Comparison of ENCODE assay signal across 19 cellular contexts in genomic region chr7:16774986-16775385, GRCh38. TPM values are rescaled to one million over a fixed set of nuclear protein-coding genes. Genes with fewer than 3 reads are reported as not detected.
DNase-seq lines count a peak whose midpoint lies in the region; ATAC-seq, FAIRE-seq and TF ChIP-seq lines count a peak whose summit lies in the region.
"Had no signal": no experiment of that assay in that cellular context is flagged by ENCODE, and none has a peak within 500 bp of the region (broad histone marks: within the 10 kb centered on the region; RNA-seq: fewer than 3 reads in every experiment).

No MANE protein-coding gene starts in this region.

- DNase-seq in ELR (ENCODE audit: low read depth) = peak; percentile 39
- DNase-seq in PC-3 = peak; percentile 42
- peak; percentile 27 for DNase-seq in mammary epithelial cell
- peak; percentile 19 for DNase-seq in keratinocyte (ENCODE audit: low read depth, low spot score)
- no peak for DNase-seq in omental fat pad (ENCODE audit: low spot score)
- DNase-seq in stimulated activated CD4-positive, alpha-beta T cell treated with anti-CD3 and anti-CD28 coated beads, Interleukin-4, amount 100 ng/mL, for 1 hour = no peak
- no peak for DNase-seq in HuH-7.5 (ENCODE audit: low spot score)
- DNase-seq: CD8-positive, alpha-beta T cell; COR-L47; DMS153; DMS79 treated with DMSO at 0.1 percent for 48 hours; GF-D8; H7 had no signal

- no peaks in the 10 kb centered on the region for H3K9me2 ChIP-seq in PC-3 (replicated peaks; ENCODE audit: low read length)

- peaks cover 5% of the 10 kb centered on the region for H3K79me2 ChIP-seq in PC-3 (ENCODE audit: low read length)
- H3K79me2 ChIP-seq in mammary epithelial cell (ENCODE audit: insufficient read depth, low read length) = no peaks in the 10 kb centered on the region
- no peaks in the 10 kb centered on the region for H3K79me2 ChIP-seq in keratinocyte (ENCODE audit: control insufficient read depth, insufficient read depth, low read length)

- H3K27me3 ChIP-seq in PC-3 (ENCODE audit: low read length) = no peaks in the 10 kb centered on the region
- H3K27me3 ChIP-seq in mammary epithelial cell (ENCODE audit: insufficient read depth, low read length) = no peaks in the 10 kb centered on the region
- no peaks in the 10 kb centered on the region for H3K27me3 ChIP-seq in keratinocyte (ENCODE audit: control insufficient read depth, extremely low read depth, insufficient read depth, low read length)

- intact Hi-C loops in PC-3 (cut with micrococcal nuclease) = no loop called here
- intact Hi-C loops in mammary epithelial cell (cut with micrococcal nuclease) = no loop called here

- H2AFZ ChIP-seq in PC-3 (ENCODE audit: low read length) (no peak overlapping the region), mammary epithelial cell (ENCODE audit: low read depth, low read length) (no peak overlapping the region), keratinocyte (ENCODE audit: control insufficient read depth, low read length) (no peak overlapping the region)
- H2AFZ ChIP-seq: GM23338 had no signal

- H3K9ac ChIP-seq in PC-3 (ENCODE audit: low read length) = no peak overlapping the region
- H3K9ac ChIP-seq in mammary epithelial cell (ENCODE audit: insufficient read depth, low read length) = no peak overlapping the region
- H3K9ac ChIP-seq in keratinocyte (ENCODE audit: control insufficient read depth, extremely low read depth, insufficient read depth, low read length) = no peak overlapping the region

- no peak overlapping the region for H3K4me2 ChIP-seq in PC-3 (ENCODE audit: low read length)
- H3K4me2 ChIP-seq in mammary epithelial cell (ENCODE audit: insufficient read depth, low read depth, low read length) = no peak overlapping the region
- H3K4me2 ChIP-seq in keratinocyte (ENCODE audit: control insufficient read depth, extremely low read depth, insufficient read depth, low read depth, low read length) = no peak overlapping the region
- H3K4me2 ChIP-seq: GM23338 had no signal

- H3K9me1 ChIP-seq in keratinocyte (ENCODE audit: control insufficient read depth, extremely low read depth, insufficient read depth, low read length) = no peaks in the 10 kb centered on the region

- ATAC-seq in PC-3 = peak; percentile 68
- ATAC-seq in omental fat pad (ENCODE audit: low FRiP score) = no peak
- ATAC-seq: CD8-positive, alpha-beta T cell; GM23338 had no signal

- no peak overlapping the region for H3K27ac ChIP-seq in PC-3 (ENCODE audit: low read length)
- H3K27ac ChIP-seq in mammary epithelial cell (ENCODE audit: insufficient read depth, low read depth, low read length) = no peak overlapping the region
- no peak overlapping the region for H3K27ac ChIP-seq in keratinocyte (ENCODE audit: control insufficient read depth, insufficient read depth, low read length)

- POLR2A ChIA-PET in PC-3 (lab: Charles Lee; ENCODE audit: unreplicated experiment) = no interaction called here

- no peaks in the 10 kb centered on the region for H3K9me3 ChIP-seq in PC-3 (ENCODE audit: low read length)
- H3K9me3 ChIP-seq in mammary epithelial cell (replicated peaks; ENCODE audit: insufficient read depth, low read length) = no peaks in the 10 kb centered on the region
- no peaks in the 10 kb centered on the region for H3K9me3 ChIP-seq in keratinocyte (ENCODE audit: control insufficient read depth, low read depth, low read length)

- in situ Hi-C loops in mammary epithelial cell (cut with MboI; ENCODE audit: low sequenced_read_pairs in 2 of 2) = no loop called here

- no TSS peak for BruUV-seq in PC-3 (replicated peaks; lab: Mats Ljungman, UMichigan)
- BruUV-seq in mammary epithelial cell (replicated peaks; lab: Mats Ljungman, UMichigan) = no TSS peak

- H3K36me3 ChIP-seq in PC-3 (ENCODE audit: low read depth, low read length) (no peaks in the 10 kb centered on the region), mammary epithelial cell (ENCODE audit: insufficient read depth, low read length) (no peaks in the 10 kb centered on the region), keratinocyte (ENCODE audit: control insufficient read depth in 2 of 2, extremely low read depth in 1 of 2, insufficient read depth in 2 of 2, low read length in 2 of 2) (no peaks in the 10 kb centered on the region)

- H3K4me1 ChIP-seq in PC-3 (ENCODE audit: insufficient read depth, low read length) (peaks cover 7% of the 10 kb centered on the region), mammary epithelial cell (ENCODE audit: insufficient read depth, low read length) (peaks cover 15% of the 10 kb centered on the region), keratinocyte (ENCODE audit: control insufficient read depth, extremely low read depth, insufficient read depth, low read length) (peaks cover 17% of the 10 kb centered on the region)

- dilution Hi-C loops in mammary epithelial cell (cut with HindIII; ENCODE audit: low sequenced_read_pairs) (no loop called here), keratinocyte (cut with MboI; ENCODE audit: extremely low pct_ligation_motif_present, low sequenced_read_pairs) (no loop called here)

- no peak overlapping the region for H3K4me3 ChIP-seq in PC-3 (ENCODE audit: low read length)
- no peak overlapping the region for H3K4me3 ChIP-seq in mammary epithelial cell (replicated peaks in 1 of 3; ENCODE audit: insufficient read depth in 1 of 3, low read depth in 2 of 3, low read length in 3 of 3)
- no peak overlapping the region for H3K4me3 ChIP-seq in keratinocyte (ENCODE audit: control insufficient read depth in 2 of 3, extremely low read depth in 1 of 3, insufficient read depth in 2 of 3, low read depth in 1 of 3, low read length in 3 of 3)
- H3K4me3 ChIP-seq: GM23338 had no signal

- FAIRE-seq in keratinocyte (lab: Jason Lieb, UNC) = peak; percentile 43
- FAIRE-seq: A204.1, D721Med had no signal

- no peak for TF ChIP-seq CTCF in PC-3 (conservative IDR thresholded peaks at IDR 0.05; ENCODE audit: low read depth, low read length)
- no peak for TF ChIP-seq CTCF in mammary epithelial cell (conservative IDR thresholded peaks at IDR 0.05 in 1 of 2, IDR thresholded peaks at IDR 0.05 in 1 of 2; ENCODE audit: extremely low read depth in 1 of 2, insufficient read depth in 1 of 2, low read depth in 1 of 2, low read length in 2 of 2)
- no peak for TF ChIP-seq CTCF in keratinocyte (optimal IDR thresholded peaks at IDR 0.05 in 1 of 3, IDR thresholded peaks at IDR 0.05 in 1 of 3, conservative IDR thresholded peaks at IDR 0.05 in 1 of 3; ENCODE audit: extremely low read depth in 1 of 3, insufficient read depth in 2 of 3, low read length in 3 of 3)
- TF ChIP-seq CTCF in omental fat pad (IDR thresholded peaks at IDR 0.05) = no peak

- H3F3A ChIP-seq in PC-3 (ENCODE audit: low read length, unreplicated experiment) = no peaks in the 10 kb centered on the region

- H4K20me1 ChIP-seq in PC-3 (ENCODE audit: low read length) = peaks cover 4% of the 10 kb centered on the region; the same call in 1 of the 2 replicates
- no peaks in the 10 kb centered on the region for H4K20me1 ChIP-seq in mammary epithelial cell (ENCODE audit: insufficient read depth, low read length)
- no peaks in the 10 kb centered on the region for H4K20me1 ChIP-seq in keratinocyte (ENCODE audit: control insufficient read depth, extremely low read depth, insufficient read depth, low read length)

- CTCF ChIA-PET in PC-3 (lab: Charles Lee) = no interaction called here
- CTCF ChIA-PET in mammary epithelial cell (lab: Charles Lee; ENCODE audit: low non-redundant PET) = no interaction called here

RNA-seq across cellular contexts. Expression of gene TSPAN13, which starts 21.4 kb away (rescaled TPM):
- total RNA-seq in PC-3 (2014; rRNA removed) (27.6 and 34.9 TPM in 2 replicates), mammary epithelial cell (10 to 100 TPM; 15.3 to 15.7 TPM), omental fat pad (100 to 1,000 TPM in 1 of 4 donors, 10 to 100 TPM in 3; 15.2 to 111 (median 30.5) TPM)
- polyA plus RNA-seq in mammary epithelial cell (10.7 TPM), keratinocyte (11.2 to 21.6 TPM (median 18.0 TPM) in 3 replicates)
- polyA minus RNA-seq in mammary epithelial cell (26.3 TPM), keratinocyte (3.9 to 9.8 TPM (median 6.2 TPM) in 3 replicates)
- polyA plus RNA-seq in keratinocyte (2011; ENCODE audit: low read depth) = 4.7 TPM
- polyA plus RNA-seq in keratinocyte (2011; cell fraction: cytosol; rRNA removed) = 12.7 and 17.1 TPM in 2 replicates
- 8.8 and 13.8 TPM in 2 replicates for polyA plus RNA-seq in keratinocyte (2011; cell fraction: nucleus; rRNA removed)
- 7.9 and 16.0 TPM in 2 replicates for polyA plus RNA-seq in keratinocyte (2012; ENCODE audit: low replicate concordance)
- polyA minus RNA-seq in keratinocyte (2011; cell fraction: cytosol; rRNA and poly(A)+ RNA removed) = 12.7 TPM
- 4.4 and 5.4 TPM in 2 replicates for polyA minus RNA-seq in keratinocyte (2011; cell fraction: nucleus; rRNA and poly(A)+ RNA removed)

RNA-seq across cellular contexts. Expression of gene AGR2, which starts 29.8 kb away (rescaled TPM):
- total RNA-seq in PC-3 (2014; rRNA removed) (72.2 and 140 TPM in 2 replicates), mammary epithelial cell (1 to 10 TPM; 1.0 to 1.9 TPM), omental fat pad (under 1 TPM in 1 of 4 donors, not detected in 3; 0.46 TPM)
- polyA plus RNA-seq in mammary epithelial cell (8.7 TPM), keratinocyte (1.5 to 2.4 TPM (median 2.3 TPM) in 3 replicates)
- polyA minus RNA-seq in mammary epithelial cell (not detected), keratinocyte (0.59 to 0.96 TPM in 2 of 3 replicates, not detected in the other)
- 1.4 TPM for polyA plus RNA-seq in keratinocyte (2011; ENCODE audit: low read depth)
- 1.1 and 1.2 TPM in 2 replicates for polyA plus RNA-seq in keratinocyte (2011; cell fraction: cytosol; rRNA removed)
- polyA plus RNA-seq in keratinocyte (2011; cell fraction: nucleus; rRNA removed) = 1.2 and 1.5 TPM in 2 replicates
- polyA plus RNA-seq in keratinocyte (2012; ENCODE audit: low replicate concordance) = 0.30 and 0.91 TPM in 2 replicates
- not detected for polyA minus RNA-seq in keratinocyte (2011; cell fraction: cytosol; rRNA and poly(A)+ RNA removed)
- polyA minus RNA-seq in keratinocyte (2011; cell fraction: nucleus; rRNA and poly(A)+ RNA removed) = not detected in 2 replicates
- total RNA-seq: CD8-positive, alpha-beta T cell; GM23338; H7; HT1080 had no signal
- polyA plus RNA-seq: BJ, CD14-positive monocyte, GM23338 had no signal

Comparison
In these comparisons a context has a peak if more than half of its experiments do, and no peak if none do; other contexts are left out.
1. DNase-seq: peak in ELR (single experiment), PC-3 (single experiment), mammary epithelial cell (single experiment) and keratinocyte (single experiment); none in omental fat pad (single experiment), stimulated activated CD4-positive, alpha-beta T cell treated with anti-CD3 and anti-CD28 coated beads, Interleukin-4, amount 100 ng/mL, for 1 hour (single experiment) and HuH-7.5 (single experiment).
2. RNA of gene AGR2, which starts 29.8 kb away (total RNA-seq): 72.2 to 140 TPM in PC-3; 1.0 to 1.9 TPM in mammary epithelial cell and 0.46 TPM in omental fat pad; every median in the first group is over 10 times any median in the second.